ENCODE assay signal across 8 cellular contexts in the genomic region with DNA sequence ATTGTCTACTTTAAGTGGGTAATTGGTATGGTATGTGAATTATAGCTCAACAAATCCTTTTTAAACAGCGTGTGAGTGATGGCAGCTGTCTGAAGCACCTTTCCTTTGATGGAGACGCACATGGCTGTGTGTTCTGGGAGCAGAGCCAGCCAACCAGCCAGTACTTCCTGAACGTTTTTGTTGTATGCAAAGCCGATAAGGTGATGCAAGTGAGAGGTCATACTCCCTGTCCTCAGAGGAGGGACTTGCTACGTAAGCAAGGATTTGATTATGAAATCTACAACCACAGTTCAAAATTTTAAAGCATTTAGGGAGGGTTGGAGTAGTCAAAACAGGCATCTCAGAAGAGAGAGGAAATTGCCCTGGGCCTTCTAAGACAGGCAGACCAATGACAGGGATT. TPM values are rescaled to one million over a fixed set of nuclear protein-coding genes. Genes with fewer than 3 reads are reported as not detected.
DNase-seq lines count a peak whose midpoint lies in the region; ATAC-seq and TF ChIP-seq lines count a peak whose summit lies in the region.

No MANE protein-coding gene starts in this region.

- WGBS in GM23248 (ENCODE audit: low coverage in 1 of 2, low lambda C conversion rate in 2 of 2, missing lambda C conversion rate in 2 of 2), 2 experiments = 11 to 14% methylated on average over 5 of the region's 5 CpGs

- no peak overlapping the region for H3K9ac ChIP-seq in GM23248

- H3K4me1 ChIP-seq in GM23248 (ENCODE audit: insufficient read depth) = no peaks in the 10 kb centered on the region

- H3K4me2 ChIP-seq in GM23248 (ENCODE audit: unreplicated experiment) = no peak overlapping the region

- H3K79me2 ChIP-seq in GM23248 (ENCODE audit: insufficient read depth) = no peaks in the 10 kb centered on the region

- peak; percentile 56 to 86 for ATAC-seq in naive thymus-derived CD8-positive, alpha-beta T cell
- no peak for ATAC-seq in GM18867 (IDR thresholded peaks at IDR 0.05; ENCODE audit: unreplicated experiment)

- H3K9me3 ChIP-seq in GM23248 (ENCODE audit: low read depth) = no peaks in the 10 kb centered on the region

- in situ Hi-C loops in GM23248 (cut with MboI) = no loop called here

- H3K27me3 Mint-ChIP-seq in brain = peaks cover 8% of the 10 kb centered on the region
- H3K27me3 Mint-ChIP-seq in naive thymus-derived CD8-positive, alpha-beta T cell = peaks cover 2 to 13% (median 4%) of the 10 kb centered on the region in 5 donors

- no peaks in the 10 kb centered on the region for H3K36me3 ChIP-seq in GM23248 (ENCODE audit: low read depth)

- H3F3A ChIP-seq in GM23248 (ENCODE audit: insufficient read depth) = no peaks in the 10 kb centered on the region

- peaks cover 23% of the 10 kb centered on the region for H3K4me1 Mint-ChIP-seq in brain
- H3K4me1 Mint-ChIP-seq in naive thymus-derived CD8-positive, alpha-beta T cell = peaks cover 0 to 5% (median 0%) of the 10 kb centered on the region in 4 donors

- DNase-seq in GM23248 (peak; percentile 27), NCI-H2107 treated with DMSO at 0.1 percent for 48 hours (lab: John Stamatoyannopoulos, UW; ENCODE audit: unreplicated experiment) (peak; percentile 81), medulla oblongata (ENCODE audit: extremely low spot score) (no peak), COR-L47 (lab: John Stamatoyannopoulos, UW) (no peak)
- peak in 1 of 10 donors; percentile 14 for DNase-seq in naive thymus-derived CD8-positive, alpha-beta T cell
- DNase-seq in activated CD4-positive, alpha-beta T cell treated with anti-CD3 and anti-CD28 coated beads, Interleukin-2, amount 50 U/mL, for 48 hours = no peak

- no peaks in the 10 kb centered on the region for H3K27me3 ChIP-seq in GM23248 (replicated peaks; ENCODE audit: insufficient read depth)

- no peak for TF ChIP-seq CTCF in brain (conservative IDR thresholded peaks at IDR 0.05)

- H3K27ac ChIP-seq in GM23248 = no peak overlapping the region

- H2AFZ ChIP-seq in GM23248 = no peak overlapping the region

- H4K20me1 ChIP-seq in GM23248 (ENCODE audit: insufficient read depth) = no peaks in the 10 kb centered on the region

- no peak overlapping the region for H3K4me3 ChIP-seq in GM23248

- H3K36me3 Mint-ChIP-seq in brain = no peaks in the 10 kb centered on the region
- H3K36me3 Mint-ChIP-seq in naive thymus-derived CD8-positive, alpha-beta T cell = no peaks in the 10 kb centered on the region

- peaks cover 0 to 4% (median 0%) of the 10 kb centered on the region in 5 experiments for H3K9me3 Mint-ChIP-seq in brain
- H3K9me3 Mint-ChIP-seq in naive thymus-derived CD8-positive, alpha-beta T cell = no peaks in the 10 kb centered on the region

- H3K27ac Mint-ChIP-seq in brain = peak overlapping the region in 3 of 5 experiments; percentile 11 to 82 (median 24)
- H3K27ac Mint-ChIP-seq in naive thymus-derived CD8-positive, alpha-beta T cell = no peak overlapping the region

- H3K9me2 ChIP-seq in GM23248 (ENCODE audit: insufficient read depth) = no peaks in the 10 kb centered on the region

- H3K4me3 Mint-ChIP-seq in brain = no peak overlapping the region
- H3K4me3 Mint-ChIP-seq in naive thymus-derived CD8-positive, alpha-beta T cell = no peak overlapping the region

- POLR2A ChIA-PET in naive thymus-derived CD8-positive, alpha-beta T cell (lab: Charles Lee) = no interaction called here

RNA-seq across cellular contexts. Expression of gene ARHGEF4, which starts 28.1 kb away (rescaled TPM):
- 12.0 and 26.0 TPM in 2 replicates for total RNA-seq in GM23248 (2014; rRNA removed; shearing (Covaris generic))
- 7.4 and 9.6 TPM in 2 replicates for polyA plus RNA-seq in GM23248 (2016; fragmentation: Nextera tagmentation; extraction: Ambion mirVana)
- 47.6 TPM for polyA plus RNA-seq in brain (ENCODE audit: insufficient read depth, low read depth, low replicate concordance)
- total RNA-seq in naive thymus-derived CD8-positive, alpha-beta T cell = 10 to 100 TPM; 10.2 TPM
- 10 to 100 TPM in 1 of 3 donors, 1 to 10 TPM in 2; 5.3 to 12.0 (median 9.2) TPM for polyA plus RNA-seq in naive thymus-derived CD8-positive, alpha-beta T cell

Comparison
In these comparisons a context has a peak if more than half of its experiments do, and no peak if none do; other contexts are left out.
1. DNase-seq: peak in GM23248 (single experiment) and NCI-H2107 treated with DMSO at 0.1 percent for 48 hours (single experiment); none in medulla oblongata (single experiment), COR-L47 (single experiment) and activated CD4-positive, alpha-beta T cell treated with anti-CD3 and anti-CD28 coated beads, Interleukin-2, amount 50 U/mL, for 48 hours (0 of 2).
2. H3K27ac Mint-ChIP-seq: peak in brain (3 of 5); none in naive thymus-derived CD8-positive, alpha-beta T cell (0 of 10).